Comparison of ENCODE assay signal across 8 cellular contexts in the genomic region with DNA sequence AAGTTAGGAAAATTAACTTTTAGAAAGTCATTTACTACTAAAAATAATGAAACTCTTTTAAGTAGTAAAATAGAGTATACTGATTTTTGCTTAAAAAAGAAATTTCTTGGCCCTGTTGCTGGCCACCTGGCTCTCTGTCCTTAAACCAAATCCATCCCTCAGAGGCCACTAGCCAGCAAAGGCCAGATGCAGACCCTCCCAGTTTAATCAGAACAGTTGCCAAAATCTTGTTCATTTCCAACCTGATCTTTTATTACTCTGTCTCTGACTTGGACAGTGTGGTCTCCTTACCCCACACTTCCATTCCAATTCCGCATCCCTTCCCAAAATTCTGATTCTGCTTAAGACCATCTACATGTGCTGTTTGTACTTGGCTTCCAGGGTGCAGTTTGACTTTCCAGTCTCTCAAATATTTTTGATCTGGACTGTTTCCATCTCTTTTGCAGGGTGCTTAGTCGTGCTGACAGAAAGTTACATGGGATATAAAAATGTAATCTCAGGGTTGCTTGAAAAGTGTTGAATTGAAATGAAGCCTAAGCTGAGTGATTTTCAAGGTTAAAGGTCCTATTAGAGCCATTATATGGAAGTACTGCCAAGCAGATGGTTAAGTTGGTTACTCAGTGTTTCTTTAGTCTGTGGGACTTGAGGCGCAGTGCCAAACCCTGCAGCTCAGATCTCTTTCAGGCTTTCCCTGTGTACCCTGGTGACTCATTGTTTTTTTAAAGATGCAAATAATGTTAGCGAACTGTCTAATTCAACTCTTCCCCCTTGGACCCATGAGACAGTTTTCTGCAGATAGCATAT. TPM values are rescaled to one million over a fixed set of nuclear protein-coding genes. Genes with fewer than 3 reads are reported as not detected.
A peak's percentile ranks its signal among the peaks of the same experiment; 100 is the strongest.
DNase-seq lines count a peak whose midpoint lies in the region; ATAC-seq and TF ChIP-seq lines count a peak whose summit lies in the region.

No MANE protein-coding gene starts in this region.

- H3K4me1 ChIP-seq in BE2C (peaks cover 9% of the 10 kb centered on the region), PC-3 (ENCODE audit: insufficient read depth, low read length) (peaks cover 47% of the 10 kb centered on the region), prostate gland (replicated peaks) (no peaks in the 10 kb centered on the region)

- DNase-seq in BE2C = peak; percentile 54
- peak; percentile 96 for DNase-seq in PC-3
- DNase-seq in epithelial cell of proximal tubule (ENCODE audit: low read depth) = peak; percentile 70
- DNase-seq in prostate gland (ENCODE audit: low spot score) = peak; percentile 88
- DNase-seq in islet precursor cell = no peak
- DNase-seq in GM13976 (ENCODE audit: low spot score) = no peak

- no peaks in the 10 kb centered on the region for H3K9me2 ChIP-seq in PC-3 (replicated peaks; ENCODE audit: low read length)

- no peak for TF ChIP-seq POLR2A in prostate gland (IDR thresholded peaks at IDR 0.05)

- peaks cover 12% of the 10 kb centered on the region for H3F3A ChIP-seq in PC-3 (ENCODE audit: low read length, unreplicated experiment)

- ATAC-seq in GM18909 (IDR thresholded peaks at IDR 0.05; ENCODE audit: poor library complexity, unreplicated experiment) = peak; percentile 87
- ATAC-seq in HG03045 (IDR thresholded peaks at IDR 0.05; ENCODE audit: unreplicated experiment) = peak; percentile 92
- ATAC-seq in PC-3 = peak; percentile 86

- in situ Hi-C loops in GM13976 (cut with MboI; ENCODE audit: low sequenced_read_pairs, unreplicated experiment) = no loop called here

- no peaks in the 10 kb centered on the region for H4K20me1 ChIP-seq in PC-3 (ENCODE audit: low read length)

- H2AFZ ChIP-seq in PC-3 (ENCODE audit: low read length) = no peak overlapping the region

- H3K27ac ChIP-seq in PC-3 (ENCODE audit: low read length) (peak overlapping the region; percentile 83), prostate gland (peak overlapping the region; percentile 44 to 45)

- intact Hi-C loops in PC-3 (cut with micrococcal nuclease) (loop anchor here (2.0 kb wide), 2 partner anchors 21 to 35 kb away; a partner anchor contains a TSS), prostate gland (cut with DNase I) (loop anchor here (5.0 kb wide), 1 partner anchor 36 kb away; a partner anchor contains a TSS)

- H3K4me3 ChIP-seq in BE2C (ENCODE audit: low read depth, low read length) (no peak overlapping the region), PC-3 (ENCODE audit: low read length) (peak overlapping the region; percentile 48), epithelial cell of proximal tubule (ENCODE audit: low read depth, low read length) (no peak overlapping the region), prostate gland (no peak overlapping the region)

- H3K36me3 ChIP-seq in BE2C = no peaks in the 10 kb centered on the region
- H3K36me3 ChIP-seq in PC-3 (ENCODE audit: low read depth, low read length) = no peaks in the 10 kb centered on the region
- no peaks in the 10 kb centered on the region for H3K36me3 ChIP-seq in prostate gland

- POLR2A ChIA-PET in PC-3 (lab: Charles Lee; ENCODE audit: unreplicated experiment) = no interaction called here

- H3K9me3 ChIP-seq in BE2C = no peaks in the 10 kb centered on the region
- no peaks in the 10 kb centered on the region for H3K9me3 ChIP-seq in PC-3 (ENCODE audit: low read length)
- H3K9me3 ChIP-seq in prostate gland = no peaks in the 10 kb centered on the region

- H3K9ac ChIP-seq in PC-3 (ENCODE audit: low read length) = 0 out of 2 replicates have a peak overlapping the region, but pooled peaks have one; percentile 11

- H3K27me3 ChIP-seq in BE2C (no peaks in the 10 kb centered on the region), PC-3 (ENCODE audit: low read length) (no peaks in the 10 kb centered on the region), prostate gland (replicated peaks; ENCODE audit: insufficient read depth) (no peaks in the 10 kb centered on the region)

- no TSS peak for BruUV-seq in PC-3 (replicated peaks; lab: Mats Ljungman, UMichigan)

- TF ChIP-seq CTCF in BE2C (IDR thresholded peaks at IDR 0.05; ENCODE audit: low read depth, low read length) = no peak
- TF ChIP-seq CTCF in PC-3 (conservative IDR thresholded peaks at IDR 0.05; ENCODE audit: low read depth, low read length) = no peak
- TF ChIP-seq CTCF in epithelial cell of proximal tubule (conservative IDR thresholded peaks at IDR 0.05; ENCODE audit: low read depth, low read length) = no peak
- no peak for TF ChIP-seq CTCF in prostate gland (IDR thresholded peaks at IDR 0.05)
- no peak for TF ChIP-seq CTCF in GM13976 (IDR thresholded peaks at IDR 0.05; ENCODE audit: borderline replicate concordance, control extremely low read depth, extremely low read depth, insufficient read depth, missing control alignments)

- CTCF ChIA-PET in PC-3 (lab: Charles Lee) = interaction anchor here (0.7 kb wide), 1 partner anchor 266 kb away, joined by 4 read pairs; no protein-coding TSS in a partner anchor

- H3K79me2 ChIP-seq in PC-3 (ENCODE audit: low read length) = no peaks in the 10 kb centered on the region

- 17% methylated on average over 4 of the region's 4 CpGs for WGBS in prostate gland

- peak overlapping the region; percentile 79 for H3K4me2 ChIP-seq in PC-3 (ENCODE audit: low read length)

RNA-seq across cellular contexts. Expression of a gene that starts 18.4 kb away (rescaled TPM):
- 2.7 TPM for polyA plus RNA-seq in BE2C (2012; ENCODE audit: insufficient read depth, insufficient read length, low read depth)
- total RNA-seq in PC-3 (2014; rRNA removed) (26.7 and 33.6 TPM in 2 replicates), epithelial cell of proximal tubule (24.5 and 28.9 TPM in 2 replicates), prostate gland (10 to 100 TPM; 23.4 to 51.6 TPM)

RNA-seq across cellular contexts. Expression of a gene that starts 36.1 kb away (rescaled TPM):
- 137 TPM for polyA plus RNA-seq in BE2C (2012; ENCODE audit: insufficient read depth, insufficient read length, low read depth)
- total RNA-seq in PC-3 (2014; rRNA removed) (61.9 and 85.2 TPM in 2 replicates), epithelial cell of proximal tubule (64.0 and 65.3 TPM in 2 replicates), prostate gland (100 to 1,000 TPM in 1 of 2 donors, 10 to 100 TPM in 1; 61.0 to 164 TPM)

Comparison
In these comparisons a context has a peak if more than half of its experiments do, and no peak if none do; other contexts are left out.
1. DNase-seq: peak in BE2C (single experiment), PC-3 (single experiment), epithelial cell of proximal tubule (single experiment) and prostate gland (single experiment); none in islet precursor cell (single experiment) and GM13976 (single experiment).
2. Peak in every context shown above with its lines, with median percentiles within 50 percentile points of each other: ATAC-seq.